ENCODE assay signal across 14 cellular contexts in genomic region chr11:129458756-129459535, GRCh38.
A peak's percentile ranks its signal among the peaks of the same experiment; 100 is the strongest.
DNase-seq lines count a peak whose midpoint lies in the region; ATAC-seq and TF ChIP-seq lines count a peak whose summit lies in the region.
"Had no signal": no experiment of that assay in that cellular context is flagged by ENCODE, and none has a peak within 500 bp of the region (broad histone marks: within the 10 kb centered on the region; RNA-seq: fewer than 3 reads in every experiment).

No MANE protein-coding gene starts in this region.

- peak; percentile 68 for ATAC-seq in RWPE2 (ENCODE audit: low read depth)
- ATAC-seq in lung (ENCODE audit: insufficient read depth, low FRiP score): peak; percentile 9
- ATAC-seq in sciatic nerve: no peak
- ATAC-seq: Panc1 had no signal

- no peak for TF ChIP-seq CTCF in RWPE2 (IDR thresholded peaks at IDR 0.05; ENCODE audit: poor library complexity, severe bottlenecking)
- no peak for TF ChIP-seq CTCF in lung (IDR thresholded peaks at IDR 0.05; ENCODE audit: control extremely low read depth, extremely low read depth)

- H3K4me3 ChIP-seq in RWPE2 (ENCODE audit: severe bottlenecking) (no peak overlapping the region), lung (no peak overlapping the region)
- H3K4me3 ChIP-seq: stomach had no signal

- H3K36me3 ChIP-seq in RWPE2 (ENCODE audit: low read depth): no peaks in the 10 kb centered on the region
- no peaks in the 10 kb centered on the region for H3K36me3 ChIP-seq in lung (ENCODE audit: control insufficient read depth in 2 of 2, insufficient read depth in 2 of 2, low read length in 2 of 2)
- H3K36me3 ChIP-seq: stomach had no signal

- H3K27ac ChIP-seq in RWPE2 (ENCODE audit: poor library complexity, severe bottlenecking): peak overlapping the region; percentile 90
- no peak overlapping the region for H3K27ac ChIP-seq in lung (ENCODE audit: low read depth in 1 of 2, low read length in 1 of 2)
- H3K27ac ChIP-seq: stomach had no signal

- H3K4me1 ChIP-seq in RWPE2 (ENCODE audit: insufficient read depth, poor library complexity, severe bottlenecking) (peaks cover 23% of the 10 kb centered on the region), lung (ENCODE audit: control insufficient read depth in 2 of 2, insufficient read depth in 2 of 2, low read length in 2 of 2) (peaks cover 0 to 10% of the 10 kb centered on the region in 2 donors)

- WGBS in lung, 2 donors: 30 to 41% methylated on average over 13 of the region's 13 CpGs

- DNase-seq in COLO668 (lab: John Stamatoyannopoulos, UW; ENCODE audit: unreplicated experiment): peak; percentile 89
- DNase-seq in NCI-H1417 (lab: John Stamatoyannopoulos, UW): peak; percentile 85 to 97 (median 87)
- DNase-seq in RWPE2 (ENCODE audit: low spot score): no peak
- no peak for DNase-seq in lung (ENCODE audit: low spot score)
- DNase-seq in stimulated activated CD4-positive, alpha-beta T cell treated with anti-CD3 and anti-CD28 coated beads, Interleukin-4, amount 100 ng/mL, for 4 hours: no peak
- no peak for DNase-seq in amygdala (lab: John Stamatoyannopoulos, UW)
- no peak for DNase-seq in T1000 (lab: John Stamatoyannopoulos, UW)
- no peak for DNase-seq in sciatic nerve (ENCODE audit: low spot score)
- DNase-seq: ACHN; activated CD4-positive, alpha-beta T cell treated with anti-CD3 and anti-CD28 coated beads for 4 hours; activated T-cell treated with anti-CD3 and anti-CD28 coated beads for 4 hours; COR-L47; stomach had no signal

- H3K27me3 ChIP-seq in RWPE2 (ENCODE audit: insufficient read depth, poor library complexity, severe bottlenecking) (no peaks in the 10 kb centered on the region), lung (ENCODE audit: control insufficient read depth, insufficient read depth) (no peaks in the 10 kb centered on the region)

- no peaks in the 10 kb centered on the region for H3K9me3 ChIP-seq in RWPE2 (ENCODE audit: severe bottlenecking)
- peaks cover 0 to 4% of the 10 kb centered on the region in 2 donors for H3K9me3 ChIP-seq in lung (ENCODE audit: control insufficient read depth in 2 of 2, insufficient read depth in 1 of 2, low read length in 1 of 2)
- H3K9me3 ChIP-seq: stomach had no signal

- intact Hi-C loops in sciatic nerve (cut with DNase I): no loop called here

Comparison
In these comparisons a context has a peak if more than half of its experiments do, and no peak if none do; other contexts are left out.
1. DNase-seq: peak in COLO668 (single experiment) and NCI-H1417 (3 of 3); none in RWPE2 (single experiment), lung (single experiment), stimulated activated CD4-positive, alpha-beta T cell treated with anti-CD3 and anti-CD28 coated beads, Interleukin-4, amount 100 ng/mL, for 4 hours (0 of 2), amygdala (0 of 56), T1000 (single experiment) and sciatic nerve (single experiment).